Comparison of ENCODE assay signal across 1 cellular context in the genomic region with DNA sequence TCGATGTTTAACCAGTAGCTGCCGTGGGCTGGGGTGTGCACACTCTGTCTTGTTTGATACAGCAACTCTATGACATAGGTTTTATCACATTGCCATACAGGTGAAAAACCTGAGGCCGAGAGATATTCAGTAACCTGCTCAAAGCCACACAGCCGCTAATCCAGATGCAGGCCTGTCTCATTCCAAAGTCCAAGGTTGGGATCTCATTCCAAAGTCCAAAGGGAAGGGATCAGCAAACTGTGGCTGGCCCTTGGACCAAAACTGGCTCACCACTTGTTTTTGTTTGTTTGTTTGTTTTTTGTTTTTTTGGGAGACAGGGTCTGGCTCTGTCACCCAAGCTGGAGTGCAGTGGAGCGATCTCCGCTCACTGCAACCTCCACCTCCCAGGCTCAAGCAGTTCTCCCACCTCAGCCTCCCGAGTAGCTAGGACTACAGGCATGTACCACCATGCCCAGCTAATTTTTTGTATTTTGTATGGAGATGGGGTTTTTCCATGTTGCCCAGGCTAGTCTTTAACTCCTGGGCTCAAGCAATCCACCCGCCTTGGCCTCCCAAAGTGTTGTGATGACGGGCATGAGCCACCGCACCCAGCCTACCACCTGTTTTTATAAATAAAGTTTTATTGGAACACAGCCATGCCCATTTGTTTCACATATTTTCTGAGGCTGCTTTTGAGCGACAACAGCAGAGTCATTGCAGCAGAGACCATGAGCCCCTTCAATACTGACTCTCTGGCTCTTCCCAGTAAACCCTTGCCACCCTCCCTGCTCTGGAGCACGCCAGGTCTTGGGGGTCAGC.
TF ChIP-seq lines count a peak whose summit lies in the region.

No MANE protein-coding gene starts in this region.

TF ChIP-seq in HepG2, 621 proteins besides CTCF, POLR2A, EP300 and RAD21 (continued from another document):
- TF ChIP-seq, protein P1, sequence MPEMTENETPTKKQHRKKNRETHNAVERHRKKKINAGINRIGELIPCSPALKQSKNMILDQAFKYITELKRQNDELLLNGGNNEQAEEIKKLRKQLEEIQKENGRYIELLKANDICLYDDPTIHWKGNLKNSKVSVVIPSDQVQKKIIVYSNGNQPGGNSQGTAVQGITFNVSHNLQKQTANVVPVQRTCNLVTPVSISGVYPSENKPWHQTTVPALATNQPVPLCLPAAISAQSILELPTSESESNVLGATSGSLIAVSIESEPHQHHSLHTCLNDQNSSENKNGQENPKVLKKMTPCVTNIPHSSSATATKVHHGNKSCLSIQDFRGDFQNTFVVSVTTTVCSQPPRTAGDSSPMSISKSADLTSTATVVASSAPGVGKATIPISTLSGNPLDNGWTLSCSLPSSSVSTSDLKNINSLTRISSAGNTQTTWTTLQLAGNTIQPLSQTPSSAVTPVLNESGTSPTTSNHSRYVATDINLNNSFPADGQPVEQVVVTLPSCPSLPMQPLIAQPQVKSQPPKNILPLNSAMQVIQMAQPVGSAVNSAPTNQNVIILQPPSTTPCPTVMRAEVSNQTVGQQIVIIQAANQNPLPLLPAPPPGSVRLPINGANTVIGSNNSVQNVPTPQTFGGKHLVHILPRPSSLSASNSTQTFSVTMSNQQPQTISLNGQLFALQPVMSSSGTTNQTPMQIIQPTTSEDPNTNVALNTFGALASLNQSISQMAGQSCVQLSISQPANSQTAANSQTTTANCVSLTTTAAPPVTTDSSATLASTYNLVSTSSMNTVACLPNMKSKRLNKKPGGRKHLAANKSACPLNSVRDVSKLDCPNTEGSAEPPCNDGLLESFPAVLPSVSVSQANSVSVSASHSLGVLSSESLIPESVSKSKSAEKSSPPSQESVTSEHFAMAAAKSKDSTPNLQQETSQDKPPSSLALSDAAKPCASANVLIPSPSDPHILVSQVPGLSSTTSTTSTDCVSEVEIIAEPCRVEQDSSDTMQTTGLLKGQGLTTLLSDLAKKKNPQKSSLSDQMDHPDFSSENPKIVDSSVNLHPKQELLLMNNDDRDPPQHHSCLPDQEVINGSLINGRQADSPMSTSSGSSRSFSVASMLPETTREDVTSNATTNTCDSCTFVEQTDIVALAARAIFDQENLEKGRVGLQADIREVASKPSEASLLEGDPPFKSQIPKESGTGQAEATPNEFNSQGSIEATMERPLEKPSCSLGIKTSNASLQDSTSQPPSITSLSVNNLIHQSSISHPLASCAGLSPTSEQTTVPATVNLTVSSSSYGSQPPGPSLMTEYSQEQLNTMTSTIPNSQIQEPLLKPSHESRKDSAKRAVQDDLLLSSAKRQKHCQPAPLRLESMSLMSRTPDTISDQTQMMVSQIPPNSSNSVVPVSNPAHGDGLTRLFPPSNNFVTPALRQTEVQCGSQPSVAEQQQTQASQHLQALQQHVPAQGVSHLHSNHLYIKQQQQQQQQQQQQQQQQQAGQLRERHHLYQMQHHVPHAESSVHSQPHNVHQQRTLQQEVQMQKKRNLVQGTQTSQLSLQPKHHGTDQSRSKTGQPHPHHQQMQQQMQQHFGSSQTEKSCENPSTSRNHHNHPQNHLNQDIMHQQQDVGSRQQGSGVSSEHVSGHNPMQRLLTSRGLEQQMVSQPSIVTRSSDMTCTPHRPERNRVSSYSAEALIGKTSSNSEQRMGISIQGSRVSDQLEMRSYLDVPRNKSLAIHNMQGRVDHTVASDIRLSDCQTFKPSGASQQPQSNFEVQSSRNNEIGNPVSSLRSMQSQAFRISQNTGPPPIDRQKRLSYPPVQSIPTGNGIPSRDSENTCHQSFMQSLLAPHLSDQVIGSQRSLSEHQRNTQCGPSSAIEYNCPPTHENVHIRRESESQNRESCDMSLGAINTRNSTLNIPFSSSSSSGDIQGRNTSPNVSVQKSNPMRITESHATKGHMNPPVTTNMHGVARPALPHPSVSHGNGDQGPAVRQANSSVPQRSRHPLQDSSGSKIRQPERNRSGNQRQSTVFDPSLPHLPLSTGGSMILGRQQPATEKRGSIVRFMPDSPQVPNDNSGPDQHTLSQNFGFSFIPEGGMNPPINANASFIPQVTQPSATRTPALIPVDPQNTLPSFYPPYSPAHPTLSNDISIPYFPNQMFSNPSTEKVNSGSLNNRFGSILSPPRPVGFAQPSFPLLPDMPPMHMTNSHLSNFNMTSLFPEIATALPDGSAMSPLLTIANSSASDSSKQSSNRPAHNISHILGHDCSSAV (CRISPR knock-in tag; IDR thresholded peaks at IDR 0.05; ENCODE audit: borderline replicate concordance), result no peak
- TF ChIP-seq TFDP2 (CRISPR knock-in tag; IDR thresholded peaks at IDR 0.05) (no peak), ZNF672 (CRISPR knock-in tag; IDR thresholded peaks at IDR 0.05) (no peak), CEBPB (IDR thresholded peaks at IDR 0.05; ENCODE audit: borderline replicate concordance, low read depth, low read length) (no peak), ZNF468 (CRISPR knock-in tag; IDR thresholded peaks at IDR 0.05) (no peak), HNF4A (CRISPR knock-in tag; IDR thresholded peaks at IDR 0.05) (peak; percentile 94), SETDB1 (CRISPR knock-in tag; IDR thresholded peaks at IDR 0.05; ENCODE audit: borderline replicate concordance) (no peak), ZNF775 (CRISPR knock-in tag; IDR thresholded peaks at IDR 0.05; ENCODE audit: borderline replicate concordance) (no peak), PHF21A (CRISPR knock-in tag; IDR thresholded peaks at IDR 0.05) (no peak), AGO1 (IDR thresholded peaks at IDR 0.05; ENCODE audit: low read depth, low read length, poor library complexity, severe bottlenecking) (no peak), ZNF530 (CRISPR knock-in tag; IDR thresholded peaks at IDR 0.05; ENCODE audit: low read depth) (no peak), ARNT2 (CRISPR knock-in tag; IDR thresholded peaks at IDR 0.05; ENCODE audit: low read depth) (no peak), HNRNPL (IDR thresholded peaks at IDR 0.05; ENCODE audit: low read depth, low read length) (no peak), FOXP1 (IDR thresholded peaks at IDR 0.05) (no peak), FOXP1 (CRISPR knock-in tag; IDR thresholded peaks at IDR 0.05) (peak; percentile 66), STAG1 (CRISPR knock-in tag; IDR thresholded peaks at IDR 0.05) (no peak), ETV5 (CRISPR knock-in tag; IDR thresholded peaks at IDR 0.05; ENCODE audit: borderline replicate concordance) (no peak)
- TF ChIP-seq, protein P2, sequence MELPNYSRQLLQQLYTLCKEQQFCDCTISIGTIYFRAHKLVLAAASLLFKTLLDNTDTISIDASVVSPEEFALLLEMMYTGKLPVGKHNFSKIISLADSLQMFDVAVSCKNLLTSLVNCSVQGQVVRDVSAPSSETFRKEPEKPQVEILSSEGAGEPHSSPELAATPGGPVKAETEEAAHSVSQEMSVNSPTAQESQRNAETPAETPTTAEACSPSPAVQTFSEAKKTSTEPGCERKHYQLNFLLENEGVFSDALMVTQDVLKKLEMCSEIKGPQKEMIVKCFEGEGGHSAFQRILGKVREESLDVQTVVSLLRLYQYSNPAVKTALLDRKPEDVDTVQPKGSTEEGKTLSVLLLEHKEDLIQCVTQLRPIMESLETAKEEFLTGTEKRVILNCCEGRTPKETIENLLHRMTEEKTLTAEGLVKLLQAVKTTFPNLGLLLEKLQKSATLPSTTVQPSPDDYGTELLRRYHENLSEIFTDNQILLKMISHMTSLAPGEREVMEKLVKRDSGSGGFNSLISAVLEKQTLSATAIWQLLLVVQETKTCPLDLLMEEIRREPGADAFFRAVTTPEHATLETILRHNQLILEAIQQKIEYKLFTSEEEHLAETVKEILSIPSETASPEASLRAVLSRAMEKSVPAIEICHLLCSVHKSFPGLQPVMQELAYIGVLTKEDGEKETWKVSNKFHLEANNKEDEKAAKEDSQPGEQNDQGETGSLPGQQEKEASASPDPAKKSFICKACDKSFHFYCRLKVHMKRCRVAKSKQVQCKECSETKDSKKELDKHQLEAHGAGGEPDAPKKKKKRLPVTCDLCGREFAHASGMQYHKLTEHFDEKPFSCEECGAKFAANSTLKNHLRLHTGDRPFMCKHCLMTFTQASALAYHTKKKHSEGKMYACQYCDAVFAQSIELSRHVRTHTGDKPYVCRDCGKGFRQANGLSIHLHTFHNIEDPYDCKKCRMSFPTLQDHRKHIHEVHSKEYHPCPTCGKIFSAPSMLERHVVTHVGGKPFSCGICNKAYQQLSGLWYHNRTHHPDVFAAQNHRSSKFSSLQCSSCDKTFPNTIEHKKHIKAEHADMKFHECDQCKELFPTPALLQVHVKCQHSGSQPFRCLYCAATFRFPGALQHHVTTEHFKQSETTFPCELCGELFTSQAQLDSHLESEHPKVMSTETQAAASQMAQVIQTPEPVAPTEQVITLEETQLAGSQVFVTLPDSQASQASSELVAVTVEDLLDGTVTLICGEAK (IDR thresholded peaks at IDR 0.05), result peak; percentile 67
- TF ChIP-seq, protein P2 (CRISPR knock-in tag; IDR thresholded peaks at IDR 0.05), result peak; percentile 99
